In the genomic region with DNA sequence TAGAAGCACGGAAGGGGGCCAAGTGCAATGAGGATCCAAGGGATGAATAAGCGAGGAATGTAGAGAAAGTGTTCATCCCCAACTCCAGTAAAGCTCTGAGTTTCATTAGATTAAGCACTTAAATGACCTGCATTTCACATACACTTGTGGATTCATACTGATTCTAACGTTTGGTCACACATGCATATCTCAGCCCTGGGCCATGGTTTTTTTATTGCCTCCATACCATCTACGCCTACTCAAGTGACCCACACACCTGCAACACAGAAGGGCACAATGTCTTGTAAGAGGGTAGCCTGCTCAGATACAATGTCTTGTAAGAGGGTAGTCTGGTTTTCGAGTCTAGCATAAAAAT, we compare ENCODE assay signal across 8 cellular contexts. TPM values are rescaled to one million over a fixed set of nuclear protein-coding genes. Genes with fewer than 3 reads are reported as not detected.
DNase-seq lines count a peak whose midpoint lies in the region; ATAC-seq and TF ChIP-seq lines count a peak whose summit lies in the region.

No MANE protein-coding gene starts in this region.

- no peak overlapping the region for H3K27ac ChIP-seq in aorta (ENCODE audit: low read depth in 1 of 2, low read length in 2 of 2)

- intact Hi-C loops in aorta (cut with DNase I), result loop anchor here (5.0 kb wide), 3 partner anchors 35 to 85 kb away; a partner anchor contains a TSS

- H3K36me3 ChIP-seq in aorta (ENCODE audit: control insufficient read depth in 1 of 2, insufficient read depth in 2 of 2, low read length in 1 of 2), result peaks cover 0 to 1% of the 10 kb centered on the region in 2 donors

- peaks cover 44% of the 10 kb centered on the region for H3K4me1 Mint-ChIP-seq in activated T-cell treated with anti-CD3 and anti-CD28 coated beads, Interleukin-2, amount 50 U/mL, for 24 hours (ENCODE audit: low read depth)

- H3K4me3 ChIP-seq in astrocyte of the spinal cord (ENCODE audit: low read depth, low read length), result peak overlapping the region; percentile 99
- H3K4me3 ChIP-seq in aorta (ENCODE audit: low read length in 2 of 2), result peak overlapping the region; percentile 56 to 93

- 22 to 28% methylated on average over 5 of the region's 5 CpGs for WGBS in aorta, 2 donors

- in situ Hi-C loops in astrocyte of the spinal cord (cut with HindIII; ENCODE audit: low sequenced_read_pairs), result no loop called here

- no peak for DNase-seq in activated T-cell treated with anti-CD3 and anti-CD28 coated beads, Interleukin-2, amount 50 U/mL, for 24 hours
- no peak for DNase-seq in activated T-cell treated with anti-CD3 and anti-CD28 coated beads, Interleukin-2, amount 50 U/mL, for 1 hour
- no peak for DNase-seq in astrocyte of the spinal cord (ENCODE audit: low read depth, low spot score)
- peak; percentile 16 for DNase-seq in medulla oblongata (ENCODE audit: extremely low spot score)
- no peak for DNase-seq in aorta
- DNase-seq in kidney glomerular epithelial cell (lab: John Stamatoyannopoulos, UW), result no peak
- DNase-seq in erythroblast (lab: John Stamatoyannopoulos, UW), result no peak

- peaks cover 42% of the 10 kb centered on the region for H3K36me3 Mint-ChIP-seq in activated T-cell treated with anti-CD3 and anti-CD28 coated beads, Interleukin-2, amount 50 U/mL, for 24 hours (ENCODE audit: low read depth)

- no peaks in the 10 kb centered on the region for H3K27me3 Mint-ChIP-seq in activated T-cell treated with anti-CD3 and anti-CD28 coated beads, Interleukin-2, amount 50 U/mL, for 24 hours

- H3K9me3 ChIP-seq in aorta (ENCODE audit: control insufficient read depth, low read length), result no peaks in the 10 kb centered on the region

- H3K4me1 ChIP-seq in aorta (ENCODE audit: control insufficient read depth in 1 of 2, insufficient read depth in 2 of 2, low read length in 2 of 2), result peaks cover 0 to 6% of the 10 kb centered on the region in 2 donors

- ATAC-seq in HG03354 (IDR thresholded peaks at IDR 0.05; ENCODE audit: poor library complexity, severe bottlenecking, unreplicated experiment) (peak; percentile 15), aorta (ENCODE audit: low FRiP score) (no peak)

- no peak for TF ChIP-seq CTCF in astrocyte of the spinal cord (IDR thresholded peaks at IDR 0.05; ENCODE audit: low read depth, low read length)

- peak overlapping the region; percentile 92 for H3K27ac Mint-ChIP-seq in activated T-cell treated with anti-CD3 and anti-CD28 coated beads, Interleukin-2, amount 50 U/mL, for 24 hours

- H3K4me3 Mint-ChIP-seq in activated T-cell treated with anti-CD3 and anti-CD28 coated beads, Interleukin-2, amount 50 U/mL, for 24 hours, result peak overlapping the region; percentile 97

- no peaks in the 10 kb centered on the region for H3K9me3 Mint-ChIP-seq in activated T-cell treated with anti-CD3 and anti-CD28 coated beads, Interleukin-2, amount 50 U/mL, for 24 hours

- no peak for TF ChIP-seq POLR2A in erythroblast (IDR thresholded peaks at IDR 0.05; ENCODE audit: low read length)

- H3K27me3 ChIP-seq in aorta (ENCODE audit: control insufficient read depth in 1 of 2, insufficient read depth in 2 of 2, low read length in 1 of 2), result no peaks in the 10 kb centered on the region

RNA-seq across cellular contexts. Expression of a gene that starts 0.6 kb away (rescaled TPM):
- 10 to 100 TPM; 31.2 to 38.3 TPM for total RNA-seq in aorta
- polyA plus RNA-seq in aorta, result 10 to 100 TPM; 34.3 to 57.1 TPM

RNA-seq across cellular contexts. Expression of a gene that starts 37.5 kb away (rescaled TPM):
- total RNA-seq in aorta, result 10 to 100 TPM; 13.9 to 30.7 TPM
- polyA plus RNA-seq in aorta, result 10 to 100 TPM in 1 of 2 donors, 1 to 10 TPM in 1; 7.6 to 16.9 TPM

RNA-seq across cellular contexts. Expression of a gene that starts 43.4 kb away (rescaled TPM):
- total RNA-seq in aorta, result 1 to 10 TPM; 3.1 to 5.9 TPM
- polyA plus RNA-seq in aorta, result 1 to 10 TPM; 1.3 to 2.3 TPM
